35 cellular contexts compared by ENCODE assay signal in genomic region chr5:146866263-146866662, GRCh38. TPM values are rescaled to one million over a fixed set of nuclear protein-coding genes. Genes with fewer than 3 reads are reported as not detected.
"Had no signal": no experiment of that assay in that cellular context is flagged by ENCODE, and none has a peak within 500 bp of the region (broad histone marks: within the 10 kb centered on the region; RNA-seq: fewer than 3 reads in every experiment).

No MANE protein-coding gene starts in this region.

- H3K27me3 ChIP-seq: MG63 had no signal

- H3K9me3 ChIP-seq: MG63 had no signal

- H3K27ac ChIP-seq: KMS-11 had no signal

- H3K4me3 ChIP-seq: MG63 had no signal

- H3K36me3 ChIP-seq: MG63 had no signal

- DNase-seq: Karpas-422, Kasumi-1, MG63, MM.1S, MV-4-11, NCI-H1048, NCI-H1092, NCI-H1092 treated with DMSO at 0.1 percent for 48 hours, NCI-H1105, NCI-H1105 treated with DMSO at 0.1 percent for 48 hours, NCI-H1417, NCI-H1417 treated with DMSO at 0.1 percent for 48 hours, NCI-H1436, NCI-H1436 treated with DMSO at 0.1 percent for 48 hours, NCI-H146, NCI-H1694, NCI-H1694 treated with DMSO at 0.1 percent for 48 hours, NCI-H187, NCI-H187 treated with DMSO at 0.1 percent for 48 hours, NCI-H1930, NCI-H2029, NCI-H2029 treated with DMSO at 0.1 percent for 48 hours, NCI-H2081, NCI-H2081 treated with DMSO at 0.1 percent for 48 hours, NCI-H2107, NCI-H2171, NCI-H2171 treated with DMSO at 0.1 percent for 48 hours, NCI-H2227 treated with DMSO at 0.1 percent for 48 hours, NCI-H226, NCI-H345, NCI-H446, NCI-H446 treated with DMSO at 0.1 percent for 48 hours, NCI-H510A had no signal

RNA-seq across cellular contexts. Expression of gene PPP2R2B, which starts 12.3 kb away (rescaled TPM):
- total RNA-seq: NCI-H460 had no signal
